In the genomic region with DNA sequence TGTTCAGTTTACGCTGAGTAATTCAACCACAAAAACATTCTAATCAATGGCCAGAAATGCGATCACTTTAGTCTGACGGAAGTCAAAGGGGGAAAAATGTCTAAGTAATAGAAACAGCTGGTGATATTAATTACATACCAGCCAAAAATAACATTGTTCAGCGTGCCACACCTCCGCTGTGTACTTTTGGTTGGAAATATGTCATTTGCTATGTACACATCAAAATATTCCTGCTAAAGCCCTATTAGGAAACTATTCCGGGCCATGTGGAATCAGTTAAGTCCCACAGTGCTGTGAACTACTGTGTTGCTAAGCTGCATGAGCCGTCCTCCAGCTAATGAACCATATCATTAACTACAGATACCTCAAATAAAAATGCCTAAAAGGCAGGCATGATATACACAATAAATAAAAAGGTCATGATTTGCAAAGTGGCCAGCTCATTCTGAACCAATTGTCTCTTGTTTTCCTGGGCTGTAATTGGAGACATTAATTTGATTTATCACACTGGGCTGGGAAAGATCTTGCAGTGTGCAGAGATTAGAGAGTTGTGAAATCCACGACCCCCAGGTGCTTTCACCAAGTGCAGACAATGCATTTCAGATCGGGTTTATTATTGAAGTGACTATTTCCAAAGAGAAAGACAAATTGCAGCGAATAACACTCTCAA, we compare ENCODE assay signal across 16 cellular contexts.
DNase-seq lines count a peak whose midpoint lies in the region; ATAC-seq and TF ChIP-seq lines count a peak whose summit lies in the region.
"Had no signal": no experiment of that assay in that cellular context is flagged by ENCODE, and none has a peak within 500 bp of the region (broad histone marks: within the 10 kb centered on the region; RNA-seq: fewer than 3 reads in every experiment).

No MANE protein-coding gene starts in this region.

- H3K36me3 ChIP-seq in ACC112 (ENCODE audit: insufficient read depth, low read length): no peaks in the 10 kb centered on the region
- H3K36me3 ChIP-seq: left ventricle myocardium inferior, neutrophil had no signal

- no peak overlapping the region for H3K4me3 Mint-ChIP-seq in activated CD4-positive, alpha-beta T cell treated with anti-CD3 and anti-CD28 coated beads, Interleukin-2, amount 10 ng/mL, durations not matched to agents 24 days and 14 days
- H3K4me3 Mint-ChIP-seq: B cell; stimulated activated effector memory CD8-positive, alpha-beta T cell treated with anti-CD3 and anti-CD28 coated beads, Interleukin-12 subunit alpha, Interleukin-12 subunit beta, amount 100 ng/mL, for 72 hours; T-helper 17 cell had no signal

- no peaks in the 10 kb centered on the region for H3K4me1 Mint-ChIP-seq in activated CD4-positive, alpha-beta T cell treated with anti-CD3 and anti-CD28 coated beads, Interleukin-2, amount 10 ng/mL, durations not matched to agents 24 days and 14 days
- H3K4me1 Mint-ChIP-seq: B cell; stimulated activated effector memory CD8-positive, alpha-beta T cell treated with anti-CD3 and anti-CD28 coated beads, Interleukin-12 subunit alpha, Interleukin-12 subunit beta, amount 100 ng/mL, for 72 hours; T-helper 17 cell had no signal

- POLR2A ChIA-PET in HEK293T (lab: Yijun Ruan, JAX): no interaction called here

- no peak overlapping the region for H3K4me3 ChIP-seq in ACC112 (ENCODE audit: low read depth, low read length)
- H3K4me3 ChIP-seq: left ventricle myocardium inferior had no signal

- intact Hi-C loops in activated CD4-positive, alpha-beta T cell treated with anti-CD3 and anti-CD28 coated beads, Interleukin-2, amount 10 ng/mL, durations not matched to agents 24 days and 14 days (cut with micrococcal nuclease): no loop called here

- peak; percentile 33 for DNase-seq in HEK293T (ENCODE audit: extremely low spot score)
- peak; percentile 12 for DNase-seq in SK-N-DZ (ENCODE audit: low spot score)
- DNase-seq in fibroblast of the conjunctiva (ENCODE audit: low read depth): peak; percentile 43
- no peak for DNase-seq in activated naive CD4-positive, alpha-beta T cell treated with anti-CD3 and anti-CD28 coated beads, Interleukin-2, amount 50 U/mL, for 72 hours (ENCODE audit: low spot score in 2 of 2)
- no peak for DNase-seq in activated CD4-positive, alpha-beta T cell treated with anti-CD3 and anti-CD28 coated beads, Interleukin-2, amount 10 ng/mL, durations not matched to agents 24 days and 14 days
- DNase-seq in SKM-1 (lab: John Stamatoyannopoulos, UW; ENCODE audit: unreplicated experiment): no peak
- no peak for DNase-seq in foreskin keratinocyte
- DNase-seq: glutamatergic neuron; left ventricle myocardium inferior; NK-92 treated with Interleukin-12 subunit alpha and Interleukin-12 subunit beta, amount 100 ng/mL, for 24 hours; T-helper 17 cell had no signal

- CTCF ChIA-PET in HEK293T (lab: Yijun Ruan, JAX): interaction anchor here (0.9 kb wide), 1 partner anchor 53 kb away, joined by 3 read pairs; no protein-coding TSS in a partner anchor

- no peaks in the 10 kb centered on the region for H3K79me2 ChIP-seq in ACC112 (ENCODE audit: control insufficient read depth, insufficient read depth, low read length, unreplicated experiment)

- H3K27ac Mint-ChIP-seq in activated naive CD4-positive, alpha-beta T cell treated with anti-CD3 and anti-CD28 coated beads, Interleukin-2, amount 50 U/mL, for 72 hours: no peak overlapping the region
- no peak overlapping the region for H3K27ac Mint-ChIP-seq in activated CD4-positive, alpha-beta T cell treated with anti-CD3 and anti-CD28 coated beads, Interleukin-2, amount 10 ng/mL, durations not matched to agents 24 days and 14 days
- H3K27ac Mint-ChIP-seq: B cell; stimulated activated effector memory CD8-positive, alpha-beta T cell treated with anti-CD3 and anti-CD28 coated beads, Interleukin-12 subunit alpha, Interleukin-12 subunit beta, amount 100 ng/mL, for 72 hours; T-helper 17 cell had no signal

- H2AFZ ChIP-seq in ACC112 (ENCODE audit: low read length, unreplicated experiment): peak overlapping the region; percentile 24

- no peaks in the 10 kb centered on the region for H3K27me3 Mint-ChIP-seq in activated CD4-positive, alpha-beta T cell treated with anti-CD3 and anti-CD28 coated beads, Interleukin-2, amount 10 ng/mL, durations not matched to agents 24 days and 14 days
- H3K27me3 Mint-ChIP-seq: B cell, T-helper 17 cell had no signal

- H3K27ac ChIP-seq in ACC112 (ENCODE audit: low read depth, low read length) (no peak overlapping the region), foreskin keratinocyte (no peak overlapping the region)
- H3K27ac ChIP-seq: HL-60, left ventricle myocardium inferior, neutrophil had no signal

- H3K4me1 ChIP-seq in ACC112 (ENCODE audit: control insufficient read depth, insufficient read depth, low read length, unreplicated experiment): peaks cover 7% of the 10 kb centered on the region
- no peaks in the 10 kb centered on the region for H3K4me1 ChIP-seq in foreskin keratinocyte
- H3K4me1 ChIP-seq: left ventricle myocardium inferior had no signal

- H3K36me3 Mint-ChIP-seq in activated naive CD4-positive, alpha-beta T cell treated with anti-CD3 and anti-CD28 coated beads, Interleukin-2, amount 50 U/mL, for 72 hours: no peaks in the 10 kb centered on the region
- no peaks in the 10 kb centered on the region for H3K36me3 Mint-ChIP-seq in activated CD4-positive, alpha-beta T cell treated with anti-CD3 and anti-CD28 coated beads, Interleukin-2, amount 10 ng/mL, durations not matched to agents 24 days and 14 days (ENCODE audit: low read depth)
- H3K36me3 Mint-ChIP-seq: stimulated activated effector memory CD8-positive, alpha-beta T cell treated with anti-CD3 and anti-CD28 coated beads, Interleukin-12 subunit alpha, Interleukin-12 subunit beta, amount 100 ng/mL, for 72 hours had no signal

- H3K27me3 ChIP-seq in ACC112 (ENCODE audit: insufficient read depth, low read length) (no peaks in the 10 kb centered on the region), foreskin keratinocyte (no peaks in the 10 kb centered on the region)
- H3K27me3 ChIP-seq: neutrophil had no signal

- TF ChIP-seq CTCF in foreskin keratinocyte (conservative IDR thresholded peaks at IDR 0.05): no peak

- peaks cover 7 to 11% of the 10 kb centered on the region in 2 donors for H3K9me3 Mint-ChIP-seq in activated naive CD4-positive, alpha-beta T cell treated with anti-CD3 and anti-CD28 coated beads, Interleukin-2, amount 50 U/mL, for 72 hours
- no peaks in the 10 kb centered on the region for H3K9me3 Mint-ChIP-seq in activated CD4-positive, alpha-beta T cell treated with anti-CD3 and anti-CD28 coated beads, Interleukin-2, amount 10 ng/mL, durations not matched to agents 24 days and 14 days

- ATAC-seq in activated naive CD4-positive, alpha-beta T cell treated with anti-CD3 and anti-CD28 coated beads, Interleukin-2, amount 50 U/mL, for 72 hours: no peak
- no peak for ATAC-seq in foreskin keratinocyte
- ATAC-seq: stimulated activated effector memory CD8-positive, alpha-beta T cell treated with anti-CD3 and anti-CD28 coated beads, Interleukin-12 subunit alpha, Interleukin-12 subunit beta, amount 100 ng/mL, for 72 hours; T-helper 17 cell had no signal

TF ChIP-seq in HEK293T, 16 proteins besides CTCF, POLR2A, EP300 and RAD21:
- TF ChIP-seq ZNF384 (IDR thresholded peaks at IDR 0.05) (no peak), SUZ12 (IDR thresholded peaks at IDR 0.05) (no peak), FOXA1 (IDR thresholded peaks at IDR 0.05) (no peak), CTBP1 (IDR thresholded peaks at IDR 0.05; ENCODE audit: borderline replicate concordance) (peak; percentile 74; the same call in 1 of the 2 replicates)
- TF ChIP-seq, protein P1, sequence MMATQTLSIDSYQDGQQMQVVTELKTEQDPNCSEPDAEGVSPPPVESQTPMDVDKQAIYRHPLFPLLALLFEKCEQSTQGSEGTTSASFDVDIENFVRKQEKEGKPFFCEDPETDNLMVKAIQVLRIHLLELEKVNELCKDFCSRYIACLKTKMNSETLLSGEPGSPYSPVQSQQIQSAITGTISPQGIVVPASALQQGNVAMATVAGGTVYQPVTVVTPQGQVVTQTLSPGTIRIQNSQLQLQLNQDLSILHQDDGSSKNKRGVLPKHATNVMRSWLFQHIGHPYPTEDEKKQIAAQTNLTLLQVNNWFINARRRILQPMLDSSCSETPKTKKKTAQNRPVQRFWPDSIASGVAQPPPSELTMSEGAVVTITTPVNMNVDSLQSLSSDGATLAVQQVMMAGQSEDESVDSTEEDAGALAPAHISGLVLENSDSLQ (IDR thresholded peaks at IDR 0.05): peak; percentile 94

Comparison
In these comparisons a context has a peak if more than half of its experiments do, and no peak if none do; other contexts are left out.
1. DNase-seq: peak in HEK293T (single experiment), SK-N-DZ (single experiment) and fibroblast of the conjunctiva (single experiment); none in activated naive CD4-positive, alpha-beta T cell treated with anti-CD3 and anti-CD28 coated beads, Interleukin-2, amount 50 U/mL, for 72 hours (0 of 2), activated CD4-positive, alpha-beta T cell treated with anti-CD3 and anti-CD28 coated beads, Interleukin-2, amount 10 ng/mL, durations not matched to agents 24 days and 14 days (single experiment), SKM-1 (single experiment) and foreskin keratinocyte (0 of 2).